34 cellular contexts compared by ENCODE assay signal in the genomic region with DNA sequence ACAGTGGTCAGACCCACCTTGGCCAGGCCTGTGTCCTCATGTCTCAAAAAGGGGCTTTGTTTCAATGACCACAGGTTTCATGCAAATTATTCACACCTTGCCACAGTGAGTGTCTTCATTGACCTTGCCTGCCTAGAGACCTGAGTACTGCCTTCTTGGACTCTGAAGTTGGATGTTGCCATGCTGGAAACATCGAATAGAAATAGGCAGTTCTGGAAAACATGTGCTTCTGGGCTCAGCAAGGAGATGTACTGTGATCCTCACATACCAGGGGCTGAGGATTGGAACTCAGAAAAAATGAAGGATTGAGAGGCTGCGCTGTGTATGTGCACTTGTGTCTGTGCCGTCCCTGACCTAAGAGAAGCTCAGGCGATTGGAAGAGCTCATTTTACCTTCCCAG.
"Had no signal": no experiment of that assay in that cellular context is flagged by ENCODE, and none has a peak within 500 bp of the region (broad histone marks: within the 10 kb centered on the region; RNA-seq: fewer than 3 reads in every experiment).

No MANE protein-coding gene starts in this region.

- FAIRE-seq: astrocyte, bronchial epithelial cell had no signal

- H3K9me3 ChIP-seq: adrenal gland, ascending aorta, body of pancreas, breast epithelium had no signal

- H3K27ac ChIP-seq: adrenal gland, ascending aorta, body of pancreas, brain microvascular endothelial cell, breast epithelium, cardiac muscle cell had no signal

- H3K27me3 ChIP-seq: adrenal gland, ascending aorta, body of pancreas, brain microvascular endothelial cell, breast epithelium had no signal

- DNase-seq: activated effector memory CD4-positive, alpha-beta T cell treated with anti-CD3 and anti-CD28 coated beads, Interleukin-2, amount 50 U/mL, for 16 hours; activated effector memory CD4-positive, alpha-beta T cell treated with Interleukin-2 at 50 U/mL for 16 hours; activated gamma-delta T cell; activated gamma-delta T cell treated with Interleukin-2 at 50 U/mL for 16 hours; activated naive CD4-positive, alpha-beta T cell; activated naive CD4-positive, alpha-beta T cell treated with anti-CD3 and anti-CD28 coated beads for 36 hours; activated naive CD4-positive, alpha-beta T cell treated with anti-CD3 and anti-CD28 coated beads, Interleukin-2, amount 10 ng/mL, durations not matched to agents 7 days and 5 days; activated naive CD4-positive, alpha-beta T cell treated with anti-CD3 and anti-CD28 coated beads, Interleukin-2, amount 50 U/mL, for 16 hours; activated naive CD4-positive, alpha-beta T cell treated with Interleukin-2 at 50 U/mL for 16 hours; activated naive CD8-positive, alpha-beta T cell treated with anti-CD3 and anti-CD28 coated beads for 36 hours; activated naive CD8-positive, alpha-beta T cell treated with anti-CD3 and anti-CD28 coated beads, Interleukin-2, amount 10 ng/mL, durations not matched to agents 7 days and 5 days; activated naive CD8-positive, alpha-beta T cell treated with anti-CD3 and anti-CD28 coated beads, Interleukin-2, amount 50 U/mL, for 24 hours; activated T-cell treated with anti-CD3 and anti-CD28 coated beads, Interleukin-2, amount 50 U/mL, for 1 hour; activated T-cell treated with anti-CD3 and anti-CD28 coated beads, Interleukin-2, amount 50 U/mL, for 24 hours; activated T-cell treated with anti-CD3 and anti-CD28 coated beads, Interleukin-2, amount 50 U/mL, for 4 hours; activated T-cell treated with anti-CD3 and anti-CD28 coated beads, Interleukin-2, amount 50 U/mL, for 48 hours; activated T-cell treated with anti-CD3 and anti-CD28 coated beads, Interleukin-2, amount 50 U/mL, for 72 hours; adrenal gland; amniotic stem cell; amygdala; anterior cingulate cortex; aorta; body of pancreas; brain microvascular endothelial cell; caudate nucleus; central memory CD4-positive, alpha-beta T cell; cerebellar nuclear complex had no signal

- H3K4me3 ChIP-seq: adrenal gland, ascending aorta, body of pancreas, breast epithelium, cardiac muscle cell had no signal

- H3K36me3 ChIP-seq: adrenal gland, ascending aorta, brain microvascular endothelial cell, breast epithelium, cardiac muscle cell had no signal

- ATAC-seq: activated naive CD4-positive, alpha-beta T cell treated with anti-CD3 and anti-CD28 coated beads, Interleukin-2, amount 50 U/mL, for 72 hours; activated naive CD8-positive, alpha-beta T cell treated with anti-CD3 and anti-CD28 coated beads, Interleukin-2, amount 50 U/mL, for 24 hours; activated T-cell treated with anti-CD3 and anti-CD28 coated beads, Interleukin-2, amount 50 U/mL, for 4 hours; activated T-cell treated with anti-CD3 and anti-CD28 coated beads, Interleukin-2, amount 50 U/mL, for 72 hours; activated T-helper 17 cell treated with anti-CD3 and anti-CD28 coated beads, Interleukin-2, amount 50 U/mL, for 72 hours; body of pancreas had no signal

- H3K4me1 ChIP-seq: ascending aorta, breast epithelium had no signal
